ENCODE assay signal across 24 cellular contexts in the genomic region with DNA sequence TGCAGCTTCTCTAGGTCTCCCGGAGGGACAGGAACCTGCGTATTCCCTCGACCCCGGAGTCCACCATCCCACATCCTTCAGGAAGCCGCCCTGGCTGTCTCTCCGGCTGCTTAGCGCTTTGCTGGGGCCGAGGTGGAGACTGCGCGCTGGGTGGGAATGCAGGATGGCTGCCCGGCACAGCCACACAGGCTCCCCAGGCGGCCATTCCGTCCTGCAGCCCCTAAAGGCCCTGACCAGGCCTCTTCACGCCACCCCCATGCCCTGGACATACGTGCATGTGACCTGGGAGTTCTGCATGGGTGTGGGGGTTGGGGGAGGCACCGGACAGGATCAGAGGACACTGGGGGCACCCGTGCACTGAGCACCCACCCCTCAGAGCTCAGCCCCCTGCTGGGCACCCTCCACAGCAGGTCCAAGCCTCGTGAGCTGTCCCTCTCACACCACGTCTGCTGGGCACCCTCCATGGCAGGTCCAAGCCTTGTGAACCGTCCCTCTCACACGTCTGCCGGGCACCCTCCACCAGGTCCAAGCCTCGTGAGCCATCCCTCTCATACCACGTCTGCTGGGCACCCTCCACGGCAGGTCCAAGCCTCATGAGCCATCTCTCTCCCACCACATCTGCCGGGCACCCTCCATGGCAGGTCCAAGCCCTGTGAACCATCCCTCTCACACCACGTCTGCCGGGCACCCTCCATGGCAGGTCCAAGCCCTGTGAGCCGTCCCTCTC. TPM values are rescaled to one million over a fixed set of nuclear protein-coding genes. Genes with fewer than 3 reads are reported as not detected.
"Had no signal": no experiment of that assay in that cellular context is flagged by ENCODE, and none has a peak within 500 bp of the region (broad histone marks: within the 10 kb centered on the region; RNA-seq: fewer than 3 reads in every experiment).

No MANE protein-coding gene starts in this region.

- H3K4me3 ChIP-seq: gastrocnemius medialis, heart left ventricle, hepatocyte, lung, prostate gland, skin epidermis, spleen, testis, tibial artery had no signal

- H3K36me3 ChIP-seq: gastrocnemius medialis, heart left ventricle, prostate gland, spleen, tibial artery had no signal

- H3K9me3 ChIP-seq: gastrocnemius medialis, heart left ventricle, prostate gland, spleen, testis, tibial artery had no signal

- H3K36me3 Mint-ChIP-seq: memory B cell; natural killer cell; stimulated activated memory B cell treated with anti-CD40 and anti-IgM and Interleukin-4, amounts not matched to agents 10 μg/mL and 1 μg/mL and 100 μg/mL, for 72 hours; type B pancreatic cell had no signal

- H3K4me3 Mint-ChIP-seq: memory B cell; natural killer cell; stimulated activated memory B cell treated with anti-CD40 and anti-IgM and Interleukin-4, amounts not matched to agents 10 μg/mL and 1 μg/mL and 100 μg/mL, for 72 hours; type B pancreatic cell had no signal

- H3K4me1 Mint-ChIP-seq: natural killer cell had no signal

- H2AFZ ChIP-seq: hepatocyte had no signal

- H3K79me2 ChIP-seq: hepatocyte had no signal

- H3K4me1 ChIP-seq: gastrocnemius medialis, heart left ventricle, prostate gland, testis, tibial artery had no signal

- H3K27ac Mint-ChIP-seq: memory B cell; natural killer cell; stimulated activated memory B cell treated with anti-CD40 and anti-IgM and Interleukin-4, amounts not matched to agents 10 μg/mL and 1 μg/mL and 100 μg/mL, for 72 hours had no signal

- H3K9me3 Mint-ChIP-seq: memory B cell; natural killer cell; stimulated activated memory B cell treated with anti-CD40 and anti-IgM and Interleukin-4, amounts not matched to agents 10 μg/mL and 1 μg/mL and 100 μg/mL, for 72 hours; type B pancreatic cell had no signal

- H3K4me2 ChIP-seq: hepatocyte had no signal

- H3K27me3 ChIP-seq: hepatocyte, testis had no signal

- DNase-seq: cortex of kidney; effector CD4-positive, alpha-beta T cell; gastrocnemius medialis; heart left ventricle; kidney; natural killer cell; spleen; stimulated activated CD4-positive, alpha-beta T cell treated with anti-CD3 and anti-CD28 coated beads, Interleukin-4, amount 100 ng/mL, for 4 hours; stimulated activated naive CD8-positive, alpha-beta T cell treated with anti-CD3 and anti-CD28 coated beads, Interleukin-15, Interleukin-2, amounts not matched to agents 100 U/mL and 50 U/mL, for 24 hours; testis; tibial artery had no signal

- H3K27ac ChIP-seq: epithelial cell of prostate, gastrocnemius medialis, heart left ventricle, hepatocyte, prostate gland, skin epidermis, spleen, testis, tibial artery had no signal

RNA-seq across cellular contexts. Expression of gene CHRNA4, which starts 40.4 kb away (rescaled TPM):
- total RNA-seq: esophagus mucosa, gastrocnemius medialis, glomerular endothelial cell, hepatocyte, mononuclear cell, natural killer cell, osteocyte had no signal
- polyA plus RNA-seq: urinary bladder had no signal
